ENCODE assay signal across 8 cellular contexts in genomic region chr1:48498096-48498791, GRCh38. TPM values are rescaled to one million over a fixed set of nuclear protein-coding genes. Genes with fewer than 3 reads are reported as not detected.
DNase-seq lines count a peak whose midpoint lies in the region; ATAC-seq and TF ChIP-seq lines count a peak whose summit lies in the region.

No MANE protein-coding gene starts in this region.

- H3K9me3 Mint-ChIP-seq in activated CD8-positive, alpha-beta memory T cell treated with anti-CD3 and anti-CD28 coated beads, Interleukin-2, amount 10 ng/mL, durations not matched to agents 7 days and 5 days (ENCODE audit: low read depth), result no peaks in the 10 kb centered on the region

- no peak overlapping the region for H3K4me3 ChIP-seq in epithelial cell of esophagus (ENCODE audit: low read length)

- H3K4me1 Mint-ChIP-seq in activated CD8-positive, alpha-beta memory T cell treated with anti-CD3 and anti-CD28 coated beads, Interleukin-2, amount 10 ng/mL, durations not matched to agents 7 days and 5 days, result no peaks in the 10 kb centered on the region

- peak; percentile 38 for ATAC-seq in GM19468 (IDR thresholded peaks at IDR 0.05; ENCODE audit: extremely low read depth, unreplicated experiment)
- ATAC-seq in activated CD8-positive, alpha-beta memory T cell treated with anti-CD3 and anti-CD28 coated beads, Interleukin-2, amount 10 ng/mL, durations not matched to agents 7 days and 5 days, result peak; percentile 68

- CTCF ChIA-PET in activated CD8-positive, alpha-beta memory T cell treated with anti-CD3 and anti-CD28 coated beads, Interleukin-2, amount 10 ng/mL, durations not matched to agents 7 days and 5 days (lab: Charles Lee), result interaction anchor here (0.6 to 1.8 kb wide), 9 partner anchors 8 to 242 kb away, joined by 3 to 9 read pairs (median 4); partner anchors contain the start of gene SPATA6

- no peak overlapping the region for H3K27ac Mint-ChIP-seq in activated CD8-positive, alpha-beta memory T cell treated with anti-CD3 and anti-CD28 coated beads, Interleukin-2, amount 10 ng/mL, durations not matched to agents 7 days and 5 days

- H3K36me3 Mint-ChIP-seq in activated CD8-positive, alpha-beta memory T cell treated with anti-CD3 and anti-CD28 coated beads, Interleukin-2, amount 10 ng/mL, durations not matched to agents 7 days and 5 days, result no peaks in the 10 kb centered on the region

- H3K27me3 Mint-ChIP-seq in activated CD8-positive, alpha-beta memory T cell treated with anti-CD3 and anti-CD28 coated beads, Interleukin-2, amount 10 ng/mL, durations not matched to agents 7 days and 5 days, result no peaks in the 10 kb centered on the region

- DNase-seq in COR-L47 (lab: John Stamatoyannopoulos, UW) (peak; percentile 65), HS-5 (ENCODE audit: low read depth) (peak; percentile 10), NOMO-1 treated with dmso at 0.1 percent for 144 hours (lab: John Stamatoyannopoulos, UW; ENCODE audit: unreplicated experiment) (peak; percentile 58), epithelial cell of esophagus (ENCODE audit: low read depth) (peak; percentile 71), myocyte (ENCODE audit: low read depth) (peak; percentile 84)
- peak; percentile 73 for DNase-seq in activated CD8-positive, alpha-beta memory T cell treated with anti-CD3 and anti-CD28 coated beads, Interleukin-2, amount 10 ng/mL, durations not matched to agents 7 days and 5 days
- DNase-seq in stimulated activated CD8-positive, alpha-beta memory T cell treated with anti-CD3 and anti-CD28 coated beads, Interleukin-7, amount 100 ng/mL, for 4 hours (ENCODE audit: low read depth in 2 of 2), result peak; percentile 33 to 38

- TF ChIP-seq CTCF in epithelial cell of esophagus (IDR thresholded peaks at IDR 0.05; ENCODE audit: insufficient read depth, low read depth, low read length, missing control alignments), result peak; percentile 96

- no peak overlapping the region for H3K4me3 Mint-ChIP-seq in activated CD8-positive, alpha-beta memory T cell treated with anti-CD3 and anti-CD28 coated beads, Interleukin-2, amount 10 ng/mL, durations not matched to agents 7 days and 5 days

RNA-seq across cellular contexts. Expression of gene SPATA6, which starts 26.2 kb away (rescaled TPM):
- total RNA-seq in activated CD8-positive, alpha-beta memory T cell treated with anti-CD3 and anti-CD28 coated beads, Interleukin-2, amount 10 ng/mL, durations not matched to agents 7 days and 5 days, result 1 to 10 TPM in 1 of 2 experiments, under 1 TPM in 1; 0.70 to 1.1 TPM
- 2.0 and 4.8 TPM in 2 replicates for total RNA-seq in myocyte
- 2.8 TPM for polyA plus RNA-seq in myocyte (2012)

Comparison
In these comparisons a context has a peak if more than half of its experiments do, and no peak if none do; other contexts are left out.
1. DNase-seq: peak in every context shown above with its lines; median percentile 84 in myocyte; 73 in activated CD8-positive, alpha-beta memory T cell treated with anti-CD3 and anti-CD28 coated beads, Interleukin-2, amount 10 ng/mL, durations not matched to agents 7 days and 5 days; 71 in epithelial cell of esophagus; 65 in COR-L47; 58 in NOMO-1 treated with dmso at 0.1 percent for 144 hours; 36 in stimulated activated CD8-positive, alpha-beta memory T cell treated with anti-CD3 and anti-CD28 coated beads, Interleukin-7, amount 100 ng/mL, for 4 hours; 10 in HS-5.